In the genomic region with DNA sequence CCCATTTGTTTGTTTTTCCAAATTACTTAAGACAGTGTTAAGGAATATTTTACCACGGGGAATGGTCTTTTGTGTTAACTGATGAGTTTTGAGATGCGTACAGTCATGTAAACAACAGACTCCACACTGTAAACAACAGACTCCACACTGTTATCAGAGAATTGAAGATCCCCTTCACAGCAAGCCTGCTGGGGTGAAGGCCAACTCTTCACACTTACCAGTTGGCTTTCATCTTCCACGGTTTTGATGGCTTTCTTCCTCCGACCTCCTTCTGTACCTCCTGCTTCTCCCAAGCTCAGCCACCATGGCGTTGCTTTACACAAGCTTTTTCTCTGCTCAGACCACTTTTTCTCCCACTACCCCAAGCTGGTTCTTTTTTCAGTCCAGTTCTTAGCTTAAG, we compare ENCODE assay signal across 8 cellular contexts.
"Had no signal": no experiment of that assay in that cellular context is flagged by ENCODE, and none has a peak within 500 bp of the region (broad histone marks: within the 10 kb centered on the region; RNA-seq: fewer than 3 reads in every experiment).

No MANE protein-coding gene starts in this region.

- H3K27ac ChIP-seq: GM23248 had no signal

- H3K4me3 ChIP-seq: GM23248, HAP-1, K562 had no signal

- H3K27ac Mint-ChIP-seq: HFFc6 had no signal

- H3K9ac ChIP-seq: GM23248 had no signal

- H3K36me3 ChIP-seq: HAP-1 had no signal

- DNase-seq: GM23248, GOT3, HFFc6, IMR-90, KG1 had no signal

- H3K4me3 Mint-ChIP-seq: HFFc6 had no signal

- H3K4me1 ChIP-seq: HAP-1 had no signal

- ATAC-seq: HCT116, K562 had no signal

- H3K9me3 ChIP-seq: HAP-1 had no signal
